Comparison of ENCODE assay signal across 8 cellular contexts in the genomic region with DNA sequence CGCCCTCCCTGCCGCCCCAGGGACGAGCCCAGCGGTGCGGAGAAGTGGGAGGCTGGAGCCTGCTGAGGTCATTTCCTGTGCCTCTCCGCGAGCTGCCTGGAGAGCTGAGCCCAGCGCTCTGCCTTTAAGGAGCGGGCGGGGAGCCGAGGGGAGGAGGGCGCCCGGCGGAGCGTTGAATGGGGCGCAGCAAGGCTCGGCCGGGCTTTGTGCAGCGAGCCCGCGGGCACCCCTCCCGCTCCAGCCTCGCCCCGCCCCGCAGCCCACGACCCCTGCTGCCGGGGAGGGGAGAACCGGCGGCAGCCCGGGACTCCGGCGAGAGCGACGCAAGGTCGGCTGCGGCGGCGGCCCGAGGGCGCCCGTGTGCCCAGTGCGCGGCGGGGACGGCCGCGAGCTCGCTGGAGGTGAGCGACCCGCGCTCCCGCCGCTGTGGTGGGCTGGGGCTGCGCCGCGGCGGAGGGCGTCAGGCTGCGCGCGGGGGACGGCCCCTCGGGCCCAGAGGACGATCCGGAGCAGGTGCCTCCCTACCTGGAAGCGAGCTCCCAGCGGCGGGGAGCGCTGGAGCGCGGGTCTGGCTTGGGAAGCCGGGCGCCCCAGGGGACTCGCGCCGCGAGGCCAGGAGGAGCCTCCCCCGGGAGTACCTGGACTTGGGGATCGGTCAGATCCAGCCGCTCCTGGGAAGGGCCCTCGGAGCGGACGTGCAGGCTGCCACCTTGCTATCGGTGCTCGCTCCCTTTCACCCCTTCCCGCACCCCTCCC. TPM values are rescaled to one million over a fixed set of nuclear protein-coding genes. Genes with fewer than 3 reads are reported as not detected.
DNase-seq lines count a peak whose midpoint lies in the region; ATAC-seq, FAIRE-seq and TF ChIP-seq lines count a peak whose summit lies in the region.

A gene (plus strand): TSS at position 293 of the 756 bp plus-strand sequence. CDS start 8,578 bp downstream, outside the sequence.

- 0 to 2% (median 1%) methylated on average over 24 to 86 of the region's 86 CpGs for WGBS in heart left ventricle, 4 donors
- WGBS in pancreas, 2 donors = 0 to 1% methylated on average over 49 to 86 of the region's 86 CpGs

- H3K9me3 ChIP-seq in Karpas-422 (ENCODE audit: low read length) (no peaks in the 10 kb centered on the region), adipocyte (ENCODE audit: control insufficient read depth, low read length) (no peaks in the 10 kb centered on the region), heart left ventricle (no peaks in the 10 kb centered on the region), pancreas (no peaks in the 10 kb centered on the region), uterus (no peaks in the 10 kb centered on the region)

- H4K20me1 ChIP-seq in Karpas-422 (ENCODE audit: insufficient read depth, low read depth, low read length) = no peaks in the 10 kb centered on the region

- peak; percentile 17 for TF ChIP-seq POLR2A in GM18526 (IDR thresholded peaks at IDR 0.05; ENCODE audit: extremely low read depth, insufficient read length)
- TF ChIP-seq POLR2A in heart left ventricle (IDR thresholded peaks at IDR 0.05) = peak in 1 of 2 donors; percentile 59
- TF ChIP-seq POLR2A in uterus (IDR thresholded peaks at IDR 0.05) = peak in 1 of 2 donors; percentile 44

- peak within 1 kb of the TSS; percentile 54 for H3K9ac ChIP-seq in Karpas-422 (ENCODE audit: low read length)
- H3K9ac ChIP-seq in adipocyte (ENCODE audit: low read length) = peak within 1 kb of the TSS; percentile 84

- H3K4me1 ChIP-seq in Karpas-422 (ENCODE audit: low read length) (peaks cover 14% of the 10 kb centered on the region), adipocyte (ENCODE audit: control insufficient read depth, insufficient read depth, low read length) (no peaks in the 10 kb centered on the region), heart left ventricle (peaks cover 0 to 15% (median 5%) of the 10 kb centered on the region in 12 donors), pancreas (peaks cover 0 to 4% (median 3%) of the 10 kb centered on the region in 3 donors), uterus (no peaks in the 10 kb centered on the region)

- H3K27ac ChIP-seq in Karpas-422 (ENCODE audit: low read length) (no peak within 1 kb of the TSS), heart left ventricle (peak within 1 kb of the TSS in 11 of 12 donors; percentile 19 to 77 (median 53)), pancreas (peak within 1 kb of the TSS; percentile 91 to 97 (median 95)), uterus (peak within 1 kb of the TSS in 1 of 2 donors; percentile 25)

- no peak for FAIRE-seq in pancreas (lab: Jason Lieb, UNC)

- H3K79me2 ChIP-seq in Karpas-422 (ENCODE audit: low read length) = no peaks in the 10 kb centered on the region

- ATAC-seq in heart left ventricle (peak; percentile 97 to 99 (median 98)), pancreas (peak; percentile 95 to 97 (median 97))

- H3K27me3 ChIP-seq in Karpas-422 (ENCODE audit: low read length) (peaks cover 4% of the 10 kb centered on the region; the same call in 1 of the 2 replicates), adipocyte (replicated peaks; ENCODE audit: control insufficient read depth, insufficient read depth, low read length) (peaks cover 13% of the 10 kb centered on the region), heart left ventricle (peaks cover 0 to 29% (median 0%) of the 10 kb centered on the region in 9 donors), pancreas (no peaks in the 10 kb centered on the region), uterus (no peaks in the 10 kb centered on the region)

- H3K36me3 ChIP-seq in Karpas-422 (ENCODE audit: insufficient read depth, low read length) (no peaks in the 10 kb centered on the region), adipocyte (ENCODE audit: control insufficient read depth, insufficient read depth, low read length, severe bottlenecking) (no peaks in the 10 kb centered on the region), heart left ventricle (no peaks in the 10 kb centered on the region), pancreas (no peaks in the 10 kb centered on the region), uterus (no peaks in the 10 kb centered on the region)

- H3K4me2 ChIP-seq in Karpas-422 (ENCODE audit: low read depth, low read length, poor library complexity, severe bottlenecking) = peak within 1 kb of the TSS; percentile 74

- H3K4me3 ChIP-seq in Karpas-422 (ENCODE audit: low read length) = peak within 1 kb of the TSS; percentile 68
- H3K4me3 ChIP-seq in adipocyte (ENCODE audit: low read length) = peak within 1 kb of the TSS; percentile 84
- H3K4me3 ChIP-seq in heart left ventricle = peak within 1 kb of the TSS; percentile 28 to 79 (median 70)
- peak within 1 kb of the TSS; percentile 45 to 83 (median 69) for H3K4me3 ChIP-seq in pancreas
- H3K4me3 ChIP-seq in uterus = peak within 1 kb of the TSS; percentile 34 to 54

- TF ChIP-seq CTCF in heart left ventricle (IDR thresholded peaks at IDR 0.05) = peak in 1 of 12 donors; percentile 3
- TF ChIP-seq CTCF in pancreas (IDR thresholded peaks at IDR 0.05) = no peak
- TF ChIP-seq CTCF in uterus (IDR thresholded peaks at IDR 0.05) = no peak

- H3K9me2 ChIP-seq in Karpas-422 (replicated peaks; ENCODE audit: insufficient read depth, low read length) = no peaks in the 10 kb centered on the region

- intact Hi-C loops in heart left ventricle (cut with DNase I) = loop anchor here in 2 of 10 donors (5.0 kb wide), 1 partner anchor 34 kb away; no protein-coding TSS in a partner anchor
- intact Hi-C loops in pancreas (cut with DNase I) = no loop called here
- intact Hi-C loops in uterus (cut with DNase I; ENCODE audit: low total_unique reads) = no loop called here

- peak within 1 kb of the TSS; percentile 61; the same call in 1 of the 2 replicates for H2AFZ ChIP-seq in Karpas-422 (ENCODE audit: low read length)

- DNase-seq in 8988T (peak; percentile 88), Karpas-422 (peak; percentile 84), SK-N-DZ (ENCODE audit: low spot score) (peak; percentile 61), adipocyte (ENCODE audit: low read depth) (peak; percentile 84), heart left ventricle (peak; percentile 80 to 89 (median 81)), pancreas (peak; percentile 86 to 95 (median 89)), uterus (peak; percentile 54 to 59)

RNA-seq across cellular contexts. Expression of the gene that starts here (rescaled TPM):
- total RNA-seq in Karpas-422 (2014; rRNA removed; shearing (Covaris generic); ENCODE audit: low replicate concordance) = 0.83 and 3.7 TPM in 2 replicates
- polyA plus RNA-seq in SK-N-DZ (2014; cell fraction: cytosol; rRNA removed) = 1.4 and 1.5 TPM in 2 replicates
- 2.0 and 9.4 TPM in 2 replicates for polyA plus RNA-seq in SK-N-DZ (2014; cell fraction: nucleus; rRNA removed)
- total RNA-seq in heart left ventricle (1 to 10 TPM; 2.4 to 9.2 (median 5.2) TPM), pancreas (10 to 100 TPM; 15.0 to 24.6 (median 21.9) TPM), uterus (1 to 10 TPM in 3 of 4 donors, under 1 TPM in 1; 0.29 to 8.0 (median 4.9) TPM)
- polyA plus RNA-seq in heart left ventricle (1 to 10 TPM; 3.4 to 6.3 TPM), pancreas (10 to 100 TPM; 24.5 to 48.8 TPM)
